Comparison of ENCODE assay signal across 19 cellular contexts in the genomic region with DNA sequence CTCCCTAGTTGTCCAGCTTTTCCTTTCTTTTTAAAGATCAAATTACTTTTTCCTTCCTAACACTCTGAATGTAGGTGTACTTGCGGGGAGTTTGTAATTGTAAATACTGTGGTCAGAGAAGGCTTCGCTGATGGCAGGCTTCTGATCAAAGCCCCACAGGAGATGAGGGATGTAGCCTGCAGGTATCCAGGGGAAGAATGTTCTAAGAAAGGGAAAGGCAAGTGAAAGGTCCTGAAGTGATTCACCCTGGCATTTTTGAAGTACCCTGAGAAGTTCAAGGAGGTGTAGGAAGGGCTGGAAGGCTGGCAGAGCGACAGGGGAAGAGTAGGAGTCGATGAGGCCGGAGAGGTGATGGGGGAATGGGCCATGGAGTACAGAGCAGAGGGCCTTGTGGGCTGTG. TPM values are rescaled to one million over a fixed set of nuclear protein-coding genes. Genes with fewer than 3 reads are reported as not detected.
A peak's percentile ranks its signal among the peaks of the same experiment; 100 is the strongest.
DNase-seq lines count a peak whose midpoint lies in the region; ATAC-seq and TF ChIP-seq lines count a peak whose summit lies in the region.
"Had no signal": no experiment of that assay in that cellular context is flagged by ENCODE, and none has a peak within 500 bp of the region (broad histone marks: within the 10 kb centered on the region; RNA-seq: fewer than 3 reads in every experiment).

No MANE protein-coding gene starts in this region.

- POLR2A ChIA-PET in IMR-90 (lab: Charles Lee; ENCODE audit: unreplicated experiment), result no interaction called here
- POLR2A ChIA-PET in GM10248 (lab: Yijun Ruan, JAX), result no interaction called here

- H3K4me1 Mint-ChIP-seq in activated T-cell treated with anti-CD3 and anti-CD28 coated beads, Interleukin-2, amount 50 U/mL, for 4 hours (ENCODE audit: low read depth), result peaks cover 62% of the 10 kb centered on the region
- H3K4me1 Mint-ChIP-seq: CD14-positive monocyte had no signal

- H3K23ac ChIP-seq in IMR-90 (ENCODE audit: low read depth, low read length), result no peak overlapping the region; the same call in 1 of the 2 replicates

- no peak for DNase-seq in activated T-cell treated with anti-CD3 and anti-CD28 coated beads, Interleukin-2, amount 50 U/mL, for 4 hours
- no peak for DNase-seq in activated T-cell treated with anti-CD3 and anti-CD28 coated beads, Interleukin-2, amount 50 U/mL, for 1 hour
- DNase-seq in IMR-90 (no peak), epithelial cell of esophagus (ENCODE audit: low read depth) (peak; percentile 36), GM10248 (ENCODE audit: extremely low spot score) (no peak), DMS53 treated with DMSO at 0.1 percent for 48 hours (lab: John Stamatoyannopoulos, UW; ENCODE audit: unreplicated experiment) (no peak), foreskin melanocyte (no peak)
- DNase-seq: DMS 273 treated with DMSO at 0.1 percent for 48 hours; NK-92 treated with Interleukin-12 subunit alpha and Interleukin-12 subunit beta, amount 100 ng/mL, for 24 hours had no signal

- 0 out of 2 replicates have a peak, but pooled peaks cover 3% of the 10 kb centered on the region for H3K9me1 ChIP-seq in IMR-90 (ENCODE audit: insufficient read depth, low read length)

- H2BK5ac ChIP-seq in IMR-90 (ENCODE audit: low read depth, low read length, poor library complexity, severe bottlenecking), result no peak overlapping the region

- no peaks in the 10 kb centered on the region for H3K9me3 ChIP-seq in IMR-90 (ENCODE audit: control insufficient read depth, insufficient read depth, low read length)
- H3K9me3 ChIP-seq: ascending aorta, tibial nerve had no signal

- no peak for TF ChIP-seq CTCF in IMR-90 (conservative IDR thresholded peaks at IDR 0.05; ENCODE audit: low read depth, low read length)
- no peak for TF ChIP-seq CTCF in epithelial cell of esophagus (IDR thresholded peaks at IDR 0.05; ENCODE audit: insufficient read depth, low read depth, low read length, missing control alignments)
- no peak for TF ChIP-seq CTCF in GM10248 (IDR thresholded peaks at IDR 0.05; ENCODE audit: control extremely low read depth, extremely low read depth, low read depth, missing control alignments)

- H2AK9ac ChIP-seq in IMR-90 (replicated peaks; ENCODE audit: low read depth, low read length, poor library complexity), result no peak overlapping the region

- 97% methylated on average over 4 of the region's 5 CpGs; no CpG with 5 or more reads in 1 of the 2 experiments for WGBS in IMR-90 (ENCODE audit: extremely low coverage in 2 of 2, insufficient read length in 1 of 2), 2 experiments

- no peak for ATAC-seq in activated T-cell treated with anti-CD3 and anti-CD28 coated beads, Interleukin-2, amount 50 U/mL, for 4 hours
- ATAC-seq in IMR-90 (ENCODE audit: low read depth), result no peak
- ATAC-seq: HepG2 had no signal

- 0 out of 2 replicates have a peak overlapping the region, but pooled peaks have one; percentile 2 for H4K91ac ChIP-seq in IMR-90 (ENCODE audit: insufficient read depth, low read depth, low read length)

- H3K27ac ChIP-seq in IMR-90 (ENCODE audit: insufficient read depth, low read length) (no peak overlapping the region), skin epidermis (peak overlapping the region in 11 of 21 experiments; percentile 29 to 71 (median 50))
- H3K27ac ChIP-seq: RWPE1 had no signal

- H3K27me3 Mint-ChIP-seq in activated T-cell treated with anti-CD3 and anti-CD28 coated beads, Interleukin-2, amount 50 U/mL, for 4 hours (ENCODE audit: low read depth), result no peaks in the 10 kb centered on the region

- H3K27me3 ChIP-seq in IMR-90 (ENCODE audit: control insufficient read depth, insufficient read depth, low read length), result no peaks in the 10 kb centered on the region
- H3K27me3 ChIP-seq: ascending aorta, tibial nerve had no signal

- no peaks in the 10 kb centered on the region for H4K20me1 ChIP-seq in IMR-90 (ENCODE audit: insufficient read depth, low read length)

- H3K4me3 ChIP-seq in IMR-90 (ENCODE audit: insufficient read depth, low read depth, low read length) (no peak overlapping the region), epithelial cell of esophagus (ENCODE audit: low read length) (no peak overlapping the region), skin epidermis (no peak overlapping the region)
- H3K4me3 ChIP-seq: ascending aorta, tibial nerve had no signal

- H2AFZ ChIP-seq in IMR-90 (replicated peaks; ENCODE audit: low read length, poor library complexity), result peak overlapping the region; percentile 65

- H3K79me1 ChIP-seq in IMR-90 (ENCODE audit: low read depth in 1 of 2, low read length in 2 of 2), result no peaks in the 10 kb centered on the region

- TF ChIP-seq RAD21 in IMR-90 (IDR thresholded peaks at IDR 0.05; ENCODE audit: low read length), result no peak

- H3K4ac ChIP-seq in IMR-90 (ENCODE audit: low read depth, low read length), result peak overlapping the region; percentile 62; the same call in 1 of the 2 replicates

- H4K5ac ChIP-seq in IMR-90 (ENCODE audit: low read depth, low read length), result no peak overlapping the region

- CTCF ChIA-PET in IMR-90 (lab: Yijun Ruan, JAX), result no interaction called here
- CTCF ChIA-PET in GM10248 (lab: Yijun Ruan, JAX), result interaction anchor here (0.7 to 3.2 kb wide), 5 partner anchors 13 to 307 kb away, joined by 3 to 27 read pairs (median 4); no protein-coding TSS in a partner anchor

- in situ Hi-C loops in IMR-90 (cut with MboI; ENCODE audit: low sequenced_read_pairs), result no loop called here

- peak overlapping the region; percentile 35; the same call in 1 of the 2 replicates for H2BK120ac ChIP-seq in IMR-90 (ENCODE audit: low read depth, low read length)

- no peak overlapping the region for H3K56ac ChIP-seq in IMR-90 (ENCODE audit: extremely low read depth, insufficient read depth, low read length)

- H3K9me3 Mint-ChIP-seq in activated T-cell treated with anti-CD3 and anti-CD28 coated beads, Interleukin-2, amount 50 U/mL, for 4 hours, result no peaks in the 10 kb centered on the region
- H3K9me3 Mint-ChIP-seq: CD14-positive monocyte; stimulated activated effector memory CD8-positive, alpha-beta T cell treated with anti-CD3 and anti-CD28 coated beads, Interleukin-12 subunit alpha, Interleukin-12 subunit beta, amount 100 ng/mL, for 72 hours had no signal

- H3K36me3 Mint-ChIP-seq in activated T-cell treated with anti-CD3 and anti-CD28 coated beads, Interleukin-2, amount 50 U/mL, for 4 hours (ENCODE audit: insufficient read depth), result no peaks in the 10 kb centered on the region
- H3K36me3 Mint-ChIP-seq: CD14-positive monocyte; stimulated activated effector memory CD8-positive, alpha-beta T cell treated with anti-CD3 and anti-CD28 coated beads, Interleukin-12 subunit alpha, Interleukin-12 subunit beta, amount 100 ng/mL, for 72 hours had no signal

- H4K8ac ChIP-seq in IMR-90 (ENCODE audit: low read depth in 2 of 2, low read length in 2 of 2), result no peak overlapping the region; a peak in 1 of 4 replicates

- no peaks in the 10 kb centered on the region for H3K36me3 ChIP-seq in IMR-90 (ENCODE audit: control insufficient read depth, insufficient read depth, low read length)
- H3K36me3 ChIP-seq: ascending aorta, tibial nerve had no signal

- BruUV-seq in IMR-90 (replicated peaks; lab: Mats Ljungman, UMichigan), result no TSS peak

- H3K4me3 Mint-ChIP-seq in activated T-cell treated with anti-CD3 and anti-CD28 coated beads, Interleukin-2, amount 50 U/mL, for 4 hours, result peak overlapping the region; percentile 37
- H3K4me3 Mint-ChIP-seq: CD14-positive monocyte had no signal

- H2AK5ac ChIP-seq in IMR-90 (ENCODE audit: low read depth, low read length), result peak overlapping the region; percentile 79

- no peak overlapping the region for H3K9ac ChIP-seq in IMR-90 (ENCODE audit: low read depth, low read length)

- no peak overlapping the region for H3K18ac ChIP-seq in IMR-90 (ENCODE audit: low read depth, low read length)

- intact Hi-C loops in IMR-90 (cut with micrococcal nuclease), result no loop called here

- TF ChIP-seq POLR2A in IMR-90 (IDR thresholded peaks at IDR 0.05; ENCODE audit: low read depth, low read length), result no peak

- peak overlapping the region; percentile 7; the same call in 1 of the 2 replicates for H3K14ac ChIP-seq in IMR-90 (replicated peaks; ENCODE audit: low read depth, low read length)

- H2BK20ac ChIP-seq in IMR-90 (ENCODE audit: low read depth, low read length), result peak overlapping the region; percentile 61

- H3K4me1 ChIP-seq in IMR-90 (ENCODE audit: control insufficient read depth, insufficient read depth, low read length), result peaks cover 7% of the 10 kb centered on the region

- H3K4me2 ChIP-seq in IMR-90 (ENCODE audit: low read depth, low read length), result no peak overlapping the region

- H2BK15ac ChIP-seq in IMR-90 (ENCODE audit: low read depth, low read length), result no peak overlapping the region

- dilution Hi-C loops in IMR-90 (cut with HindIII; ENCODE audit: low sequenced_read_pairs, unreplicated experiment), result no loop called here

TF ChIP-seq in IMR-90, 13 proteins besides CTCF, POLR2A, EP300 and RAD21:
- no peak for TF ChIP-seq CHD1 (IDR thresholded peaks at IDR 0.05; ENCODE audit: low read depth, low read length)
- no peak for TF ChIP-seq FOS (IDR thresholded peaks at IDR 0.05; ENCODE audit: low read depth, low read length)
- TF ChIP-seq RFX5 (IDR thresholded peaks at IDR 0.05; ENCODE audit: low read depth, low read length), result no peak
- TF ChIP-seq CEBPB (IDR thresholded peaks at IDR 0.05; ENCODE audit: low read depth, low read length), result no peak
- TF ChIP-seq MAZ (IDR thresholded peaks at IDR 0.05; ENCODE audit: borderline replicate concordance, low read depth, low read length), result no peak
- TF ChIP-seq MAFK (IDR thresholded peaks at IDR 0.05; ENCODE audit: low read depth, low read length), result no peak
- no peak for TF ChIP-seq NFE2L2 (IDR thresholded peaks at IDR 0.05; ENCODE audit: low read depth, low read length)
- TF ChIP-seq MXI1 (IDR thresholded peaks at IDR 0.05; ENCODE audit: borderline replicate concordance, low read depth, low read length), result no peak
TF ChIP-seq in IMR-90: peak in this region for 0.

RNA-seq across cellular contexts. Expression of gene CCN6, which starts 38.2 kb away (rescaled TPM):
- under 1 TPM; 0.43 to 0.90 (median 0.58) TPM for total RNA-seq in activated T-cell treated with anti-CD3 and anti-CD28 coated beads, Interleukin-2, amount 50 U/mL, for 4 hours
- not detected in 2 replicates for total RNA-seq in IMR-90 (2012; rRNA removed)
- not detected in 2 replicates for polyA plus RNA-seq in IMR-90 (2012; rRNA removed)
- not detected in 2 replicates for polyA plus RNA-seq in IMR-90 (2012; cell fraction: cytosol; rRNA removed)
- not detected in 2 replicates for polyA plus RNA-seq in IMR-90 (2012; cell fraction: nucleus; rRNA removed; ENCODE audit: low replicate concordance)
- total RNA-seq: ascending aorta, fibroblast of villous mesenchyme, H1, HepG2, MCF 10A had no signal
- polyA plus RNA-seq: CD14-positive monocyte, H1, HepG2 had no signal
